12 cellular contexts compared by ENCODE assay signal in genomic region chr11:118212781-118213565, GRCh38. TPM values are rescaled to one million over a fixed set of nuclear protein-coding genes. Genes with fewer than 3 reads are reported as not detected.
A peak's percentile ranks its signal among the peaks of the same experiment; 100 is the strongest.
DNase-seq lines count a peak whose midpoint lies in the region; ATAC-seq, FAIRE-seq and TF ChIP-seq lines count a peak whose summit lies in the region.
"Had no signal": no experiment of that assay in that cellular context is flagged by ENCODE, and none has a peak within 500 bp of the region (broad histone marks: within the 10 kb centered on the region; RNA-seq: fewer than 3 reads in every experiment).

No MANE protein-coding gene starts in this region.

- peaks cover 0 to 5% of the 10 kb centered on the region in 2 experiments; a peak in 2 of 5 replicates for H3K4me1 ChIP-seq in K562 (replicated peaks in 1 of 2; ENCODE audit: control insufficient read depth in 2 of 2, insufficient read depth in 2 of 2, low read length in 2 of 2)
- H3K4me1 ChIP-seq in neutrophil (ENCODE audit: control insufficient read depth in 1 of 2, insufficient read depth in 1 of 2, low read depth in 1 of 2, low read length in 1 of 2): peaks cover 100% of the 10 kb centered on the region in 2 experiments
- H3K4me1 ChIP-seq: SJSA1 had no signal

- no peaks in the 10 kb centered on the region for H3K9me1 ChIP-seq in K562 (ENCODE audit: control insufficient read depth, insufficient read depth, low read length)

- DNase-seq in activated T-cell treated with anti-CD3 and anti-CD28 coated beads, Interleukin-2, amount 50 U/mL, for 24 hours: no peak
- DNase-seq in activated T-cell treated with anti-CD3 and anti-CD28 coated beads, Interleukin-2, amount 50 U/mL, for 1 hour: no peak
- DNase-seq in NB4 (ENCODE audit: low read depth) (peak; percentile 82), K562 (ENCODE audit: extremely low read depth in 1 of 4, low spot score in 3 of 4) (no peak), HK-2 (ENCODE audit: unreplicated experiment) (no peak), GM13977 (ENCODE audit: low spot score) (no peak)
- DNase-seq: NCI-H2081 had no signal

- H3K27me3 Mint-ChIP-seq in activated T-cell treated with anti-CD3 and anti-CD28 coated beads, Interleukin-2, amount 50 U/mL, for 24 hours: no peaks in the 10 kb centered on the region

- no peak overlapping the region for H3K4me2 ChIP-seq in K562 (ENCODE audit: insufficient read depth, low read length)

- H3K79me2 ChIP-seq in K562 (ENCODE audit: control insufficient read depth, insufficient read depth, low read length): no peaks in the 10 kb centered on the region

- WGBS in K562 (ENCODE audit: insufficient coverage, low coverage, missing lambda C conversion rate): 4% methylated on average over 5 of the region's 5 CpGs

- H3K9ac ChIP-seq in K562 (ENCODE audit: insufficient read depth in 1 of 2, low read depth in 2 of 2, low read length in 2 of 2): no peak overlapping the region

- no peak for TF ChIP-seq CTCF in NB4 (IDR thresholded peaks at IDR 0.05; ENCODE audit: low read depth, low read length)
- no peak for TF ChIP-seq CTCF in K562 (IDR thresholded peaks at IDR 0.05 in 2 of 3, conservative IDR thresholded peaks at IDR 0.05 in 1 of 3; ENCODE audit: insufficient read depth in 2 of 3, low read depth in 1 of 3, low read length in 3 of 3)
- no peak for TF ChIP-seq CTCF in neutrophil (IDR thresholded peaks at IDR 0.05)
- no peak for TF ChIP-seq CTCF in GM13977 (IDR thresholded peaks at IDR 0.05; ENCODE audit: extremely low read depth, insufficient read depth, missing control alignments)

- H3K27ac Mint-ChIP-seq in activated T-cell treated with anti-CD3 and anti-CD28 coated beads, Interleukin-2, amount 50 U/mL, for 24 hours: no peak overlapping the region

- H3K9me3 ChIP-seq in K562 (replicated peaks; ENCODE audit: control insufficient read depth, insufficient read depth, low read depth, low read length) (no peaks in the 10 kb centered on the region), neutrophil (no peaks in the 10 kb centered on the region)
- H3K9me3 ChIP-seq: SJSA1 had no signal

- TF ChIP-seq POLR2A in NB4 (IDR thresholded peaks at IDR 0.05; ENCODE audit: extremely low read depth, insufficient read length): no peak
- TF ChIP-seq POLR2A in K562 (conservative IDR thresholded peaks at IDR 0.05): no peak

- H3K27ac ChIP-seq in K562 (ENCODE audit: extremely low read depth, low read depth, low read length) (no peak overlapping the region), neutrophil (peak overlapping the region; percentile 97)
- H3K27ac ChIP-seq: cardiac muscle cell, SJSA1 had no signal

- in situ Hi-C loops in K562 (cut with MboI): no loop called here
- in situ Hi-C loops in GM13977 (cut with MboI; ENCODE audit: low pct_unique_long_range_greater_than_20kb, low sequenced_read_pairs, unreplicated experiment): no loop called here

- no peaks in the 10 kb centered on the region for H3K36me3 ChIP-seq in K562 (ENCODE audit: control insufficient read depth, insufficient read depth, low read length)
- peaks cover 58% of the 10 kb centered on the region for H3K36me3 ChIP-seq in neutrophil
- H3K36me3 ChIP-seq: cardiac muscle cell, SJSA1 had no signal

- no peak for TF ChIP-seq RAD21 in K562 (CRISPR knock-in tag; conservative IDR thresholded peaks at IDR 0.05 in 1 of 2, IDR thresholded peaks at IDR 0.05 in 1 of 2)

- peaks cover 85% of the 10 kb centered on the region for H3K36me3 Mint-ChIP-seq in activated T-cell treated with anti-CD3 and anti-CD28 coated beads, Interleukin-2, amount 50 U/mL, for 24 hours (ENCODE audit: low read depth)

- intact Hi-C loops in K562 (cut with micrococcal nuclease): no loop called here

- H3K4me3 ChIP-seq in NB4 (ENCODE audit: low read depth, low read length): no peak overlapping the region
- no peak overlapping the region for H3K4me3 ChIP-seq in K562
- peak overlapping the region; percentile 63 to 77 for H3K4me3 ChIP-seq in neutrophil (ENCODE audit: low read depth in 1 of 2, low read length in 1 of 2)
- H3K4me3 ChIP-seq: cardiac muscle cell, SJSA1 had no signal

- H3K4me1 Mint-ChIP-seq in activated T-cell treated with anti-CD3 and anti-CD28 coated beads, Interleukin-2, amount 50 U/mL, for 24 hours (ENCODE audit: low read depth): peaks cover 93% of the 10 kb centered on the region

- H3K4me3 Mint-ChIP-seq in activated T-cell treated with anti-CD3 and anti-CD28 coated beads, Interleukin-2, amount 50 U/mL, for 24 hours: peak overlapping the region; percentile 85

- H3K27me3 ChIP-seq in K562 (ENCODE audit: control insufficient read depth in 2 of 2, insufficient read depth in 2 of 2, low read length in 2 of 2): peaks cover 18 to 20% of the 10 kb centered on the region in 2 experiments
- no peaks in the 10 kb centered on the region for H3K27me3 ChIP-seq in neutrophil
- H3K27me3 ChIP-seq: SJSA1 had no signal

- POLR2A ChIA-PET in K562 (lab: Yijun Ruan, JAX): interaction anchor here (1.0 kb wide), 2 partner anchors 12 to 49 kb away, joined by 3 to 4 read pairs; partner anchors contain the start of gene JAML

- H3K9me3 Mint-ChIP-seq in activated T-cell treated with anti-CD3 and anti-CD28 coated beads, Interleukin-2, amount 50 U/mL, for 24 hours: no peaks in the 10 kb centered on the region

- ATAC-seq in K562 (no peak), HG03457 (IDR thresholded peaks at IDR 0.05; ENCODE audit: unreplicated experiment) (no peak)

- CTCF ChIA-PET in K562 (lab: Yijun Ruan, JAX; ENCODE audit: low intra/inter-chr PET ratio): no interaction called here

- no peak for FAIRE-seq in K562 (lab: Jason Lieb, UNC)

- 0 out of 2 replicates have a peak overlapping the region, but pooled peaks have one; percentile 34 for H2AFZ ChIP-seq in K562 (ENCODE audit: low read depth, low read length)

- no peaks in the 10 kb centered on the region for H4K20me1 ChIP-seq in K562 (replicated peaks; ENCODE audit: control insufficient read depth, insufficient read depth, low read length)

- BruUV-seq in K562 (replicated peaks; lab: Mats Ljungman, UMichigan): no TSS peak

- no peak for TF ChIP-seq EP300 in K562 (IDR thresholded peaks at IDR 0.05; ENCODE audit: low read length)

RNA-seq across cellular contexts. Expression of gene JAML, which starts 11.8 kb away (rescaled TPM):
- total RNA-seq in K562 (2011; cell fraction: chromatin; rRNA removed; ENCODE audit: low replicate concordance): not detected in 2 replicates
- total RNA-seq in K562 (2011; cell fraction: nucleolus; rRNA removed): not detected in 2 replicates
- not detected in 2 replicates for total RNA-seq in K562 (2011; cell fraction: nucleoplasm; rRNA removed)
- total RNA-seq in K562 (2014; rRNA removed): 0.05 and 0.08 TPM in 2 replicates
- not detected in 2 replicates for total RNA-seq in K562 (2014; rRNA removed; fragmentation: Illumina TruSeq; extraction: Trizol)
- total RNA-seq in K562 (2015; rRNA removed; fragmentation: Illumina TruSeq; extraction: Trizol): 0.19 TPM in 1 of 2 replicates, not detected in the other
- 0.22 and 0.47 TPM in 2 replicates for total RNA-seq in K562 (2021)
- 0.08 TPM in 1 of 2 replicates, not detected in the other for polyA plus RNA-seq in K562 (2011; rRNA removed)
- 0.12 TPM in 1 of 2 replicates, not detected in the other for polyA plus RNA-seq in K562 (2011; cell fraction: cytosol; rRNA removed)
- 0.09 and 0.35 TPM in 2 replicates for polyA plus RNA-seq in K562 (2011; cell fraction: nucleus; rRNA removed)
- 0.25 and 0.39 TPM in 2 replicates for polyA plus RNA-seq in K562 (2012)
- 0.09 and 0.12 TPM in 2 replicates for polyA plus RNA-seq in K562 (2014; fragmentation: Illumina TruSeq; extraction: Trizol)
- polyA plus RNA-seq in K562 (2014; fragmentation: Nextera tagmentation; extraction: Ambion mirVana): under 1 TPM in 1 of 2 experiments, not detected in 1; 0.27 TPM
- polyA plus RNA-seq in K562 (2014; rRNA removed): 0.32 TPM in 1 of 2 replicates, not detected in the other
- polyA minus RNA-seq in K562 (2011; rRNA and poly(A)+ RNA removed): not detected in 2 replicates
- not detected in 2 replicates for polyA minus RNA-seq in K562 (2011; cell fraction: cytosol; rRNA and poly(A)+ RNA removed)
- under 0.01 TPM in 1 of 2 replicates, not detected in the other for polyA minus RNA-seq in K562 (2011; cell fraction: nucleus; rRNA and poly(A)+ RNA removed)
- total RNA-seq: cardiac muscle cell, renal cortical epithelial cell, SJSA1 had no signal
- polyA plus RNA-seq: cardiac muscle cell had no signal

RNA-seq across cellular contexts. Expression of gene SCN2B, which starts 36.5 kb away (rescaled TPM):
- not detected in 2 replicates for total RNA-seq in K562 (2011; cell fraction: chromatin; rRNA removed; ENCODE audit: low replicate concordance)
- total RNA-seq in K562 (2011; cell fraction: nucleolus; rRNA removed): not detected in 2 replicates
- not detected in 2 replicates for total RNA-seq in K562 (2011; cell fraction: nucleoplasm; rRNA removed)
- total RNA-seq in K562 (2014; rRNA removed) (not detected in 2 replicates), K562 (2014; rRNA removed; fragmentation: Illumina TruSeq; extraction: Trizol) (not detected in 2 replicates), K562 (2015; rRNA removed; fragmentation: Illumina TruSeq; extraction: Trizol) (not detected in 2 replicates), K562 (2021) (not detected in 2 replicates)
- polyA plus RNA-seq in K562 (2011; rRNA removed) (not detected in 2 replicates), K562 (2014; fragmentation: Illumina TruSeq; extraction: Trizol) (not detected in 2 replicates), K562 (2014; fragmentation: Nextera tagmentation; extraction: Ambion mirVana) (not detected), K562 (2014; rRNA removed) (not detected in 2 replicates)
- polyA plus RNA-seq in K562 (2011; cell fraction: cytosol; rRNA removed): not detected in 2 replicates
- polyA plus RNA-seq in K562 (2011; cell fraction: nucleus; rRNA removed): not detected in 2 replicates
- polyA plus RNA-seq in K562 (2012): not detected in 2 replicates
- not detected in 2 replicates for polyA minus RNA-seq in K562 (2011; rRNA and poly(A)+ RNA removed)
- not detected in 2 replicates for polyA minus RNA-seq in K562 (2011; cell fraction: cytosol; rRNA and poly(A)+ RNA removed)
- polyA minus RNA-seq in K562 (2011; cell fraction: nucleus; rRNA and poly(A)+ RNA removed): not detected in 2 replicates
- total RNA-seq: SJSA1 had no signal

RNA-seq across cellular contexts. Expression of gene MPZL3, which starts 39.2 kb away (rescaled TPM):
- total RNA-seq in K562 (2011; cell fraction: chromatin; rRNA removed; ENCODE audit: low replicate concordance): 0.74 and 1.2 TPM in 2 replicates
- total RNA-seq in K562 (2011; cell fraction: nucleolus; rRNA removed): 0.53 and 1.2 TPM in 2 replicates
- 1.4 and 2.1 TPM in 2 replicates for total RNA-seq in K562 (2011; cell fraction: nucleoplasm; rRNA removed)
- total RNA-seq in K562 (2014; rRNA removed) (1.2 and 1.3 TPM in 2 replicates), K562 (2014; rRNA removed; fragmentation: Illumina TruSeq; extraction: Trizol) (2.5 and 2.9 TPM in 2 replicates), K562 (2015; rRNA removed; fragmentation: Illumina TruSeq; extraction: Trizol) (1.7 and 1.9 TPM in 2 replicates), K562 (2021) (1.8 and 2.1 TPM in 2 replicates)
- polyA plus RNA-seq in K562 (2011; rRNA removed) (1.5 and 3.3 TPM in 2 replicates), K562 (2014; fragmentation: Illumina TruSeq; extraction: Trizol) (1.5 TPM in 2 replicates), K562 (2014; fragmentation: Nextera tagmentation; extraction: Ambion mirVana) (1 to 10 TPM; 1.6 to 2.9 TPM), K562 (2014; rRNA removed) (0.97 and 1.1 TPM in 2 replicates)
- 0.42 and 2.3 TPM in 2 replicates for polyA plus RNA-seq in K562 (2011; cell fraction: cytosol; rRNA removed)
- polyA plus RNA-seq in K562 (2011; cell fraction: nucleus; rRNA removed): 0.58 and 1.9 TPM in 2 replicates
- polyA plus RNA-seq in K562 (2012): 2.0 and 3.8 TPM in 2 replicates
- 3.3 and 8.2 TPM in 2 replicates for polyA minus RNA-seq in K562 (2011; rRNA and poly(A)+ RNA removed)
- 1.3 and 2.1 TPM in 2 replicates for polyA minus RNA-seq in K562 (2011; cell fraction: cytosol; rRNA and poly(A)+ RNA removed)
- 0.13 and 0.89 TPM in 2 replicates for polyA minus RNA-seq in K562 (2011; cell fraction: nucleus; rRNA and poly(A)+ RNA removed)
- total RNA-seq: SJSA1 had no signal

RNA-seq across cellular contexts. Expression of gene MPZL2, which starts 51.1 kb away (rescaled TPM):
- not detected in 2 replicates for total RNA-seq in K562 (2011; cell fraction: chromatin; rRNA removed; ENCODE audit: low replicate concordance)
- total RNA-seq in K562 (2011; cell fraction: nucleolus; rRNA removed): not detected in 2 replicates
- total RNA-seq in K562 (2011; cell fraction: nucleoplasm; rRNA removed): not detected in 2 replicates
- 0.08 TPM in 1 of 2 replicates, not detected in the other for total RNA-seq in K562 (2014; rRNA removed)
- 0.16 TPM in 1 of 2 replicates, not detected in the other for total RNA-seq in K562 (2014; rRNA removed; fragmentation: Illumina TruSeq; extraction: Trizol)
- 0.18 and 0.19 TPM in 2 replicates for total RNA-seq in K562 (2015; rRNA removed; fragmentation: Illumina TruSeq; extraction: Trizol)
- total RNA-seq in K562 (2021): 0.09 and 0.29 TPM in 2 replicates
- polyA plus RNA-seq in K562 (2011; rRNA removed): 0.17 and 0.38 TPM in 2 replicates
- polyA plus RNA-seq in K562 (2011; cell fraction: cytosol; rRNA removed): 0.07 and 0.38 TPM in 2 replicates
- polyA plus RNA-seq in K562 (2011; cell fraction: nucleus; rRNA removed): 0.50 and 0.69 TPM in 2 replicates
- 0.23 and 0.28 TPM in 2 replicates for polyA plus RNA-seq in K562 (2012)
- polyA plus RNA-seq in K562 (2014; fragmentation: Illumina TruSeq; extraction: Trizol): 0.27 and 0.32 TPM in 2 replicates
- under 1 TPM; 0.14 to 0.28 TPM for polyA plus RNA-seq in K562 (2014; fragmentation: Nextera tagmentation; extraction: Ambion mirVana)
- 0.16 and 0.21 TPM in 2 replicates for polyA plus RNA-seq in K562 (2014; rRNA removed)
- polyA minus RNA-seq in K562 (2011; rRNA and poly(A)+ RNA removed): 0.07 and 0.60 TPM in 2 replicates
- not detected in 2 replicates for polyA minus RNA-seq in K562 (2011; cell fraction: cytosol; rRNA and poly(A)+ RNA removed)
- polyA minus RNA-seq in K562 (2011; cell fraction: nucleus; rRNA and poly(A)+ RNA removed): 0.56 TPM in 1 of 2 replicates, not detected in the other
- total RNA-seq: cardiac muscle cell, SJSA1 had no signal

Comparison
In these comparisons a context has a peak if more than half of its experiments do, and no peak if none do; other contexts are left out.
1. H3K4me3 ChIP-seq: peak in neutrophil (2 of 2); none in NB4 (single experiment) and K562 (single experiment).